ENCODE assay signal across 8 cellular contexts in the genomic region with DNA sequence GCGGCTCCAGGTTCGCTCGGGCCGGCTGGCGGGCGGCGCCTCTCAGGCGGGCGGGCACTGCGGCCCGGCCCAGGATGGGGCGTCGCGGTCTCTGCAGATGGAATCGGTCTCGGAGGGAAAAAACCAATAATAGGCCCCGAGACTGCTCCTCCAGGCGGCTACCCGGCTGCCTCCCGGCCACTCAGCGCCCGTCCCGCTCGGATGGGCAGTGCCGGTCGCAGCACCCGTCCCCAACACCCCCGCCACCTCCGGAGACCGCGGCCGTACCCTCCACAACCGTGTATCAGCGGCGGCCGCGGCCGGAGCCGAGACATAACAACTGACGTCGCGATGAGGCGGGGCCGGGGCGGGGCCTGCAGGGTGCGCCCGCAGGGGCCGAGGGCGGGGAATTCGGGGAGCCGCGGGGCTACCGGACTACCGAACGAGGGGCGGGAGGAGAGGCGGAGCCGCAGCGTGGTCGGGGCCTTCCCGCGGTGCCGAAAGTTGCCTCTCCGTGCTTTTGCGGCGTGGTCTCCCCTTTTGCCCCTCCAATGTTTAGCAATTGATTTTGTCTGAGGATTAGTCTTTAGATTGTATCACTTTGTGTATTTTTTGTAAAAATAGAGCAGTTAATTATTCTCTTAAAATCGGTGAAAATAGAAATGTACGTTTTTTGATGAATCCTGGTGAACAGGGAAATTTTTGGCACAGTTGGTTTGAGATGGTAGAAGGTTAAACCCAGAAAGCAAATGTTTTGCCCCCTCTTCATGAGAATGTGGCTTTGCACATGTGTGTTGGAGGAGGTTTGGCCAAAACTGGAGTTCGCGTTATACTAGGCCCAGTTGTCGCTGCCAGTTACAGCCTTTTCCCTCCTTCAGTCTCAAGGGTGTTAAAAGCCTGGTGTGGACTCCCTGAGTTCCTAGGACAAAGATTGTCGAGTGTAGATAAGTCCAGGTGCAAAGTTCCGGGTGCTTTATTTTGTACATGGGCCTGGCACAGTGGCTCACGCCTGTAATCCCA. TPM values are rescaled to one million over a fixed set of nuclear protein-coding genes. Genes with fewer than 3 reads are reported as not detected.
A peak's percentile ranks its signal among the peaks of the same experiment; 100 is the strongest.
DNase-seq lines count a peak whose midpoint lies in the region; FAIRE-seq and TF ChIP-seq lines count a peak whose summit lies in the region.

A gene with protein sequence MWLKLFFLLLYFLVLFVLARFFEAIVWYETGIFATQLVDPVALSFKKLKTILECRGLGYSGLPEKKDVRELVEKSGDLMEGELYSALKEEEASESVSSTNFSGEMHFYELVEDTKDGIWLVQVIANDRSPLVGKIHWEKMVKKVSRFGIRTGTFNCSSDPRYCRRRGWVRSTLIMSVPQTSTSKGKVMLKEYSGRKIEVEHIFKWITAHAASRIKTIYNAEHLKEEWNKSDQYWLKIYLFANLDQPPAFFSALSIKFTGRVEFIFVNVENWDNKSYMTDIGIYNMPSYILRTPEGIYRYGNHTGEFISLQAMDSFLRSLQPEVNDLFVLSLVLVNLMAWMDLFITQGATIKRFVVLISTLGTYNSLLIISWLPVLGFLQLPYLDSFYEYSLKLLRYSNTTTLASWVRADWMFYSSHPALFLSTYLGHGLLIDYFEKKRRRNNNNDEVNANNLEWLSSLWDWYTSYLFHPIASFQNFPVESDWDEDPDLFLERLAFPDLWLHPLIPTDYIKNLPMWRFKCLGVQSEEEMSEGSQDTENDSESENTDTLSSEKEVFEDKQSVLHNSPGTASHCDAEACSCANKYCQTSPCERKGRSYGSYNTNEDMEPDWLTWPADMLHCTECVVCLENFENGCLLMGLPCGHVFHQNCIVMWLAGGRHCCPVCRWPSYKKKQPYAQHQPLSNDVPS (minus strand): TSS at position 317 of the 999 bp plus-strand sequence. CDS start 979 bp downstream, outside the sequence.

- DNase-seq in ELR (ENCODE audit: low read depth) (peak; percentile 93), H54 (ENCODE audit: insufficient read length, low spot score) (peak; percentile 88), MG63 (peak; percentile 95), SIG-M5 treated with dmso at 0.1 percent for 504 hours (lab: John Stamatoyannopoulos, UW; ENCODE audit: unreplicated experiment) (peak; percentile 89), activated gamma-delta T cell treated with Interleukin-2 at 50 U/mL for 16 hours (peak; percentile 91), fibroblast of villous mesenchyme (ENCODE audit: low read depth) (peak; percentile 91), neural crest cell (ENCODE audit: low read depth, low spot score) (peak; percentile 92), stomach (peak; percentile 97)

- no peak for TF ChIP-seq CTCF in fibroblast of villous mesenchyme (IDR thresholded peaks at IDR 0.05; ENCODE audit: insufficient read depth, low read depth, low read length)
- no peak for TF ChIP-seq CTCF in neural crest cell (conservative IDR thresholded peaks at IDR 0.05)
- TF ChIP-seq CTCF in stomach (IDR thresholded peaks at IDR 0.05) = no peak

- H3K4me1 ChIP-seq in stomach = peaks cover 26 to 53% (median 40%) of the 10 kb centered on the region in 4 donors

- WGBS in stomach, 5 donors = 8 to 31% (median 8%) methylated on average over 16 to 74 of the region's 74 CpGs

- intact Hi-C loops in stomach (cut with DNase I; ENCODE audit: low total_unique reads) = no loop called here

- FAIRE-seq in H54 (lab: Jason Lieb, UNC) = peak; percentile 15

- H3K27ac ChIP-seq in stomach = peak within 1 kb of the TSS; percentile 97 to 100 (median 99)

- H3K4me3 ChIP-seq in MG63 (peak within 1 kb of the TSS; percentile 84), fibroblast of villous mesenchyme (ENCODE audit: low read depth, low read length) (peak within 1 kb of the TSS; percentile 96), stomach (peak within 1 kb of the TSS; percentile 56 to 85 (median 62))

- peak within 1 kb of the TSS; percentile 92 for H3K27ac Mint-ChIP-seq in neural crest cell (ENCODE audit: unreplicated experiment)

- H3K36me3 Mint-ChIP-seq in neural crest cell (ENCODE audit: low read depth) = peaks cover 4% of the 10 kb centered on the region

- H3K9me3 ChIP-seq in MG63 (no peaks in the 10 kb centered on the region), stomach (no peaks in the 10 kb centered on the region)

- H3K27me3 ChIP-seq in MG63 = no peaks in the 10 kb centered on the region
- no peaks in the 10 kb centered on the region for H3K27me3 ChIP-seq in stomach

- peaks cover 41% of the 10 kb centered on the region for H3K4me1 Mint-ChIP-seq in neural crest cell

- TF ChIP-seq EP300 in stomach (IDR thresholded peaks at IDR 0.05) = no peak

- no peaks in the 10 kb centered on the region for H3K9me3 Mint-ChIP-seq in neural crest cell

- peak within 1 kb of the TSS; percentile 93 for H3K4me3 Mint-ChIP-seq in neural crest cell

- no peaks in the 10 kb centered on the region for H3K27me3 Mint-ChIP-seq in neural crest cell (ENCODE audit: low read depth)

- H3K36me3 ChIP-seq in MG63 (peaks cover 15% of the 10 kb centered on the region; the same call in 1 of the 2 replicates), stomach (peaks cover 7 to 14% (median 12%) of the 10 kb centered on the region in 4 donors)

- TF ChIP-seq POLR2A in H54 (IDR thresholded peaks at IDR 0.05; ENCODE audit: low read depth, low read length) (peak; percentile 83), stomach (IDR thresholded peaks at IDR 0.05) (peak in 2 of 4 donors; percentile 97)

RNA-seq across cellular contexts. Expression of the gene that starts here (rescaled TPM):
- total RNA-seq in MG63 (2014; rRNA removed; shearing (Covaris generic); ENCODE audit: low replicate concordance) = 8.8 and 10.0 TPM in 2 replicates
- total RNA-seq in fibroblast of villous mesenchyme (16.8 and 25.0 TPM in 2 replicates), neural crest cell (13.5 and 13.8 TPM in 2 replicates), stomach (100 to 1,000 TPM in 1 of 5 donors, 10 to 100 TPM in 4; 20.5 to 132 (median 53.8) TPM)
- polyA plus RNA-seq in stomach = 10 to 100 TPM in 1 of 3 donors, 1 to 10 TPM in 2; 7.8 to 14.7 (median 8.5) TPM

Comparison
In these comparisons a context has a peak if more than half of its experiments do, and no peak if none do; other contexts are left out.
1. Peak in every context shown above with its lines: DNase-seq, H3K4me3 ChIP-seq and H3K27ac ChIP-seq.